ENCODE assay signal across 8 cellular contexts in the genomic region with DNA sequence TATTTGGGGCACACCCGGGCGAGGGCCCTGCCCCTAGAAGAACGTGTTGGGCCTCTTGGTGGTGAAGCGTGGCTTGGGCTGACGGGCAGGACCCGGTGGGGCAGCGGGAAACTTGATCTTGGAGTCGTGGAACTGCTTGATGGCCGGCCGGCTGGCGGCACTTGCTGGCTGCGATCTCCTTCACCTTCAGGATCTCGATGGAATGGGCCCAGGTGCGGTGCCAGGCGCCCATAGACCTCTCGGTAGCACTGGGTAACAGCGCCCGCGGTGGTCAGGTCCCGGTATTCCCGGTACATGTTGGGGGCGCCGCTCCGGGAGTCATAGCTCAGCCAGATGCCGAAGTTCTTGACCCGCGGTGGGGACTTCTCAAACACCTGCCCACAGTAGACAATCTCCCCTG.
"Had no signal": no experiment of that assay in that cellular context is flagged by ENCODE, and none has a peak within 500 bp of the region (broad histone marks: within the 10 kb centered on the region; RNA-seq: fewer than 3 reads in every experiment).

No MANE protein-coding gene starts in this region.

- DNase-seq: GM23248, GOT3, H7, H9, HCEC 1CT, HFFc6 had no signal

- ATAC-seq: HCT116 had no signal

- H3K9me3 Mint-ChIP-seq: H9, HFFc6 had no signal

- H3K4me3 Mint-ChIP-seq: H9, HFFc6 had no signal

- H3K4me1 Mint-ChIP-seq: H9 had no signal

- H3K27ac ChIP-seq: GM23248 had no signal

- H2AFZ ChIP-seq: GM23248 had no signal

- H3K9ac ChIP-seq: GM23248 had no signal

- H3K27ac Mint-ChIP-seq: H9, HFFc6 had no signal

- H3K4me1 ChIP-seq: HAP-1 had no signal

- H3K9me3 ChIP-seq: HAP-1 had no signal

- H3K4me3 ChIP-seq: GM23248, HAP-1 had no signal
